ENCODE assay signal across 1 cellular context in genomic region chr11:82863209-82863608, GRCh38.
TF ChIP-seq lines count a peak whose summit lies in the region.

No MANE protein-coding gene starts in this region.

TF ChIP-seq in WTC11, 78 proteins besides CTCF, POLR2A, EP300 and RAD21 (continued from another document):
- TF ChIP-seq PRDM15 (CRISPR knock-in tag; IDR thresholded peaks at IDR 0.05), result no peak
- TF ChIP-seq ZNF317 (CRISPR knock-in tag; IDR thresholded peaks at IDR 0.05; ENCODE audit: borderline replicate concordance, low read depth), result no peak
- TF ChIP-seq CDX4 (CRISPR knock-in tag; IDR thresholded peaks at IDR 0.05; ENCODE audit: borderline replicate concordance), result no peak
- no peak for TF ChIP-seq ZNF121 (CRISPR knock-in tag; IDR thresholded peaks at IDR 0.05)
- no peak for TF ChIP-seq ERG (CRISPR knock-in tag; IDR thresholded peaks at IDR 0.05)
- no peak for TF ChIP-seq ZNF219 (CRISPR knock-in tag; IDR thresholded peaks at IDR 0.05; ENCODE audit: borderline replicate concordance)
- no peak for TF ChIP-seq ATF2 (CRISPR knock-in tag; IDR thresholded peaks at IDR 0.05; ENCODE audit: borderline replicate concordance, low read depth)
- TF ChIP-seq FOXJ3 (CRISPR knock-in tag; IDR thresholded peaks at IDR 0.05; ENCODE audit: borderline replicate concordance), result no peak
- no peak for TF ChIP-seq MYBL2 (CRISPR knock-in tag; IDR thresholded peaks at IDR 0.05)
- no peak for TF ChIP-seq RORB (CRISPR knock-in tag; IDR thresholded peaks at IDR 0.05)
- no peak for TF ChIP-seq NR1H2 (CRISPR knock-in tag; IDR thresholded peaks at IDR 0.05)
